ENCODE assay signal across 15 cellular contexts in genomic region chr11:114085965-114086364, GRCh38. TPM values are rescaled to one million over a fixed set of nuclear protein-coding genes. Genes with fewer than 3 reads are reported as not detected.
A peak's percentile ranks its signal among the peaks of the same experiment; 100 is the strongest.
DNase-seq lines count a peak whose midpoint lies in the region; ATAC-seq, FAIRE-seq and TF ChIP-seq lines count a peak whose summit lies in the region.
"Had no signal": no experiment of that assay in that cellular context is flagged by ENCODE, and none has a peak within 500 bp of the region (broad histone marks: within the 10 kb centered on the region; RNA-seq: fewer than 3 reads in every experiment).

No MANE protein-coding gene starts in this region.

- peak overlapping the region in 1 of 7 donors; percentile 59 for H3K4me3 Mint-ChIP-seq in CD8-positive, alpha-beta memory T cell
- peak overlapping the region; percentile 60 for H3K4me3 Mint-ChIP-seq in natural killer cell
- no peak overlapping the region for H3K4me3 Mint-ChIP-seq in naive thymus-derived CD8-positive, alpha-beta T cell
- H3K4me3 Mint-ChIP-seq: activated naive CD8-positive, alpha-beta T cell treated with anti-CD3 and anti-CD28 coated beads, Interleukin-2, amount 10 ng/mL, durations not matched to agents 7 days and 5 days had no signal

- H3K36me3 ChIP-seq in CD8-positive, alpha-beta memory T cell (ENCODE audit: insufficient read depth, low read length): no peaks in the 10 kb centered on the region
- H3K36me3 ChIP-seq in bronchial epithelial cell (ENCODE audit: control insufficient read depth, insufficient read depth, low read length): no peaks in the 10 kb centered on the region

- peaks cover 32 to 84% (median 66%) of the 10 kb centered on the region in 3 donors for H3K4me1 Mint-ChIP-seq in CD8-positive, alpha-beta memory T cell
- peaks cover 99% of the 10 kb centered on the region in 2 donors for H3K4me1 Mint-ChIP-seq in natural killer cell
- peaks cover 19 to 74% (median 28%) of the 10 kb centered on the region in 4 donors for H3K4me1 Mint-ChIP-seq in naive thymus-derived CD8-positive, alpha-beta T cell

- POLR2A ChIA-PET in CD8-positive, alpha-beta memory T cell (lab: Charles Lee): no interaction called here
- POLR2A ChIA-PET in naive thymus-derived CD8-positive, alpha-beta T cell (lab: Charles Lee): interaction anchor here (1.3 kb wide), 1 partner anchor 16 kb away, joined by 3 read pairs; no protein-coding TSS in a partner anchor

- CTCF ChIA-PET in CD8-positive, alpha-beta memory T cell (lab: Charles Lee): no interaction called here

- peaks cover 0 to 3% (median 0%) of the 10 kb centered on the region in 3 donors for H3K36me3 Mint-ChIP-seq in CD8-positive, alpha-beta memory T cell
- no peaks in the 10 kb centered on the region for H3K36me3 Mint-ChIP-seq in natural killer cell
- no peaks in the 10 kb centered on the region for H3K36me3 Mint-ChIP-seq in naive thymus-derived CD8-positive, alpha-beta T cell

- H3K27ac ChIP-seq in CD8-positive, alpha-beta memory T cell (ENCODE audit: low read depth, low read length): no peak overlapping the region
- H3K27ac ChIP-seq: KMS-11, vagina had no signal

- no peak for ATAC-seq in natural killer cell
- no peak for ATAC-seq in HG03039 (IDR thresholded peaks at IDR 0.05; ENCODE audit: unreplicated experiment)
- no peak for ATAC-seq in naive thymus-derived CD8-positive, alpha-beta T cell
- no peak for ATAC-seq in HG03280 (IDR thresholded peaks at IDR 0.05; ENCODE audit: unreplicated experiment)

- H3K9me3 Mint-ChIP-seq in CD8-positive, alpha-beta memory T cell: no peaks in the 10 kb centered on the region
- no peaks in the 10 kb centered on the region for H3K9me3 Mint-ChIP-seq in natural killer cell
- no peaks in the 10 kb centered on the region for H3K9me3 Mint-ChIP-seq in naive thymus-derived CD8-positive, alpha-beta T cell
- H3K9me3 Mint-ChIP-seq: activated naive CD8-positive, alpha-beta T cell treated with anti-CD3 and anti-CD28 coated beads, Interleukin-2, amount 10 ng/mL, durations not matched to agents 7 days and 5 days had no signal

- H3K4me3 ChIP-seq in CD8-positive, alpha-beta memory T cell (ENCODE audit: low read length): no peak overlapping the region
- H3K4me3 ChIP-seq in bronchial epithelial cell (ENCODE audit: low read depth, low read length): no peak overlapping the region

- H3K9me3 ChIP-seq in CD8-positive, alpha-beta memory T cell (ENCODE audit: low read length): no peaks in the 10 kb centered on the region
- H3K9me3 ChIP-seq: vagina had no signal

- H3K27me3 Mint-ChIP-seq in CD8-positive, alpha-beta memory T cell: peaks cover 7 to 11% of the 10 kb centered on the region in 2 donors
- H3K27me3 Mint-ChIP-seq in natural killer cell (ENCODE audit: low read depth in 2 of 2): no peaks in the 10 kb centered on the region
- peaks cover 0 to 10% (median 4%) of the 10 kb centered on the region in 5 donors for H3K27me3 Mint-ChIP-seq in naive thymus-derived CD8-positive, alpha-beta T cell

- H3K27ac Mint-ChIP-seq in CD8-positive, alpha-beta memory T cell: peak overlapping the region in 6 of 8 donors; percentile 77 to 99 (median 87)
- H3K27ac Mint-ChIP-seq in natural killer cell: peak overlapping the region; percentile 89 to 100
- H3K27ac Mint-ChIP-seq in naive thymus-derived CD8-positive, alpha-beta T cell: peak overlapping the region in 1 of 10 donors; percentile 46
- H3K27ac Mint-ChIP-seq: activated naive CD8-positive, alpha-beta T cell treated with anti-CD3 and anti-CD28 coated beads, Interleukin-2, amount 10 ng/mL, durations not matched to agents 7 days and 5 days had no signal

- intact Hi-C loops in natural killer cell (cut with micrococcal nuclease): no loop called here

- FAIRE-seq in bronchial epithelial cell (lab: Jason Lieb, UNC): peak; percentile 18

- no peak for DNase-seq in CD8-positive, alpha-beta memory T cell
- DNase-seq in NCI-H2029 (lab: John Stamatoyannopoulos, UW): peak; percentile 94
- DNase-seq in bronchial epithelial cell (ENCODE audit: low read depth): peak; percentile 2
- DNase-seq in natural killer cell: no peak
- DNase-seq in HCEC 1CT: no peak
- no peak for DNase-seq in naive thymus-derived CD8-positive, alpha-beta T cell
- DNase-seq: activated naive CD8-positive, alpha-beta T cell treated with anti-CD3 and anti-CD28 coated beads, Interleukin-2, amount 10 ng/mL, durations not matched to agents 7 days and 5 days; DMS79; midbrain; NCI-H446 treated with DMSO at 0.1 percent for 48 hours had no signal

- no peaks in the 10 kb centered on the region for H3K27me3 ChIP-seq in CD8-positive, alpha-beta memory T cell (ENCODE audit: insufficient read depth, low read length, poor library complexity, severe bottlenecking)
- peaks cover 2% of the 10 kb centered on the region for H3K27me3 ChIP-seq in bronchial epithelial cell (ENCODE audit: control insufficient read depth, insufficient read depth, low read length)
- H3K27me3 ChIP-seq: vagina had no signal

- TF ChIP-seq CTCF in bronchial epithelial cell (IDR thresholded peaks at IDR 0.05; ENCODE audit: insufficient read depth, low read length, severe bottlenecking): no peak
- TF ChIP-seq CTCF in natural killer cell (IDR thresholded peaks at IDR 0.05): no peak

- H3K4me1 ChIP-seq in CD8-positive, alpha-beta memory T cell (ENCODE audit: insufficient read depth, low read length): peaks cover 11% of the 10 kb centered on the region

RNA-seq across cellular contexts. Expression of gene ZBTB16, which starts 26.5 kb away (rescaled TPM):
- total RNA-seq in CD8-positive, alpha-beta memory T cell: 1 to 10 TPM; 2.1 to 2.2 TPM
- 71.9 TPM for polyA plus RNA-seq in CD8-positive, alpha-beta memory T cell
- total RNA-seq in bronchial epithelial cell: 3.1 and 3.2 TPM in 2 replicates
- total RNA-seq in natural killer cell: 100 to 1,000 TPM; 104 to 224 (median 156) TPM
- total RNA-seq in naive thymus-derived CD8-positive, alpha-beta T cell: 1 to 10 TPM; 1.3 to 2.5 TPM
- 1 to 10 TPM in 2 of 3 donors, under 1 TPM in 1; 0.21 to 7.5 (median 4.4) TPM for polyA plus RNA-seq in naive thymus-derived CD8-positive, alpha-beta T cell
- total RNA-seq: fibroblast of lung had no signal
- polyA plus RNA-seq: fibroblast of lung had no signal

Comparison
In these comparisons a context has a peak if more than half of its experiments do, and no peak if none do; other contexts are left out.
1. DNase-seq: peak in NCI-H2029 (single experiment) and bronchial epithelial cell (single experiment); none in CD8-positive, alpha-beta memory T cell (0 of 5), natural killer cell (single experiment), HCEC 1CT (single experiment) and naive thymus-derived CD8-positive, alpha-beta T cell (0 of 10).
2. RNA of gene ZBTB16, which starts 26.5 kb away (total RNA-seq): 104 to 224 TPM in natural killer cell; 3.1 to 3.2 TPM in bronchial epithelial cell, 1.3 to 2.5 TPM in naive thymus-derived CD8-positive, alpha-beta T cell and 2.1 to 2.2 TPM in CD8-positive, alpha-beta memory T cell; every median in the first group is over 10 times any median in the second.